Comparison of ENCODE assay signal across 21 cellular contexts in the genomic region with DNA sequence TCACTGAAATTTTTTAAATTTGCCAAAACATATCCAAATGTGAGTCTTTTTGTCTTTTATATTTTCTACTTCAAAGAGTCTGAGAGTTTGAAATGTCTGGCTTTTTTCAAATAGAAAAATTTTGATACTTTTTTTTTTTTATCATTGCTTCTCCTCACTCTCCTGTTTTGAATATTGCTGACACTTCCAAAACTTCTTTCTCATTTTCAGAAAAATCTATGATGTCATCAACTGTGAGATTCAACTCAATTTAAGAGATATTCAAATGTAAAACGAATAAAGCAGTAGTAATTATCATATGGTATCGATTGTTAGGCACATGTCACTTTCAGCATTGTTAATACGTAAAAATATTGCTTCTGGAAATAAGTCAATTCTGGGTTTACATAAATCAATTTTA.
"Had no signal": no experiment of that assay in that cellular context is flagged by ENCODE, and none has a peak within 500 bp of the region (broad histone marks: within the 10 kb centered on the region; RNA-seq: fewer than 3 reads in every experiment).

No MANE protein-coding gene starts in this region.

- H3K9me3 ChIP-seq: esophagus muscularis mucosa, gastroesophageal sphincter, heart left ventricle, left lung, lower lobe of right lung, mucosa of descending colon had no signal

- H3K27me3 ChIP-seq: dorsolateral prefrontal cortex, esophagus muscularis mucosa, foreskin keratinocyte, gastroesophageal sphincter, heart left ventricle, left lung had no signal

- FAIRE-seq: colon, endothelial cell of umbilical vein, islet of Langerhans, keratinocyte had no signal

- ATAC-seq: foreskin keratinocyte, gastroesophageal sphincter, heart left ventricle, left cardiac atrium, left lung, left ventricle myocardium superior, lower lobe of right lung, mucosa of descending colon had no signal

- DNase-seq: dermis blood vessel endothelial cell; dorsolateral prefrontal cortex; effector CD4-positive, alpha-beta T cell; effector memory CD4-positive, alpha-beta T cell; foreskin keratinocyte; heart left ventricle; hippocampal formation; left cardiac atrium; left lung; left ventricle myocardium superior; lower lobe of right lung; mesenchymal stem cell; mucosa of descending colon; naive B cell had no signal

- H3K4me3 ChIP-seq: coronary artery, dorsolateral prefrontal cortex, esophagus muscularis mucosa, gastroesophageal sphincter, heart left ventricle, left lung, lower lobe of right lung, mucosa of descending colon had no signal

- H3K4me1 ChIP-seq: esophagus muscularis mucosa, foreskin keratinocyte, gastroesophageal sphincter, heart left ventricle, left lung, lower lobe of right lung had no signal

- H3K36me3 ChIP-seq: esophagus muscularis mucosa, gastroesophageal sphincter, heart left ventricle, left lung, lower lobe of right lung had no signal

- H3K27ac ChIP-seq: coronary artery, dorsolateral prefrontal cortex, esophagus muscularis mucosa, foreskin keratinocyte, gastroesophageal sphincter, heart left ventricle, left lung, lower lobe of right lung had no signal
